8 cellular contexts compared by ENCODE assay signal in the genomic region with DNA sequence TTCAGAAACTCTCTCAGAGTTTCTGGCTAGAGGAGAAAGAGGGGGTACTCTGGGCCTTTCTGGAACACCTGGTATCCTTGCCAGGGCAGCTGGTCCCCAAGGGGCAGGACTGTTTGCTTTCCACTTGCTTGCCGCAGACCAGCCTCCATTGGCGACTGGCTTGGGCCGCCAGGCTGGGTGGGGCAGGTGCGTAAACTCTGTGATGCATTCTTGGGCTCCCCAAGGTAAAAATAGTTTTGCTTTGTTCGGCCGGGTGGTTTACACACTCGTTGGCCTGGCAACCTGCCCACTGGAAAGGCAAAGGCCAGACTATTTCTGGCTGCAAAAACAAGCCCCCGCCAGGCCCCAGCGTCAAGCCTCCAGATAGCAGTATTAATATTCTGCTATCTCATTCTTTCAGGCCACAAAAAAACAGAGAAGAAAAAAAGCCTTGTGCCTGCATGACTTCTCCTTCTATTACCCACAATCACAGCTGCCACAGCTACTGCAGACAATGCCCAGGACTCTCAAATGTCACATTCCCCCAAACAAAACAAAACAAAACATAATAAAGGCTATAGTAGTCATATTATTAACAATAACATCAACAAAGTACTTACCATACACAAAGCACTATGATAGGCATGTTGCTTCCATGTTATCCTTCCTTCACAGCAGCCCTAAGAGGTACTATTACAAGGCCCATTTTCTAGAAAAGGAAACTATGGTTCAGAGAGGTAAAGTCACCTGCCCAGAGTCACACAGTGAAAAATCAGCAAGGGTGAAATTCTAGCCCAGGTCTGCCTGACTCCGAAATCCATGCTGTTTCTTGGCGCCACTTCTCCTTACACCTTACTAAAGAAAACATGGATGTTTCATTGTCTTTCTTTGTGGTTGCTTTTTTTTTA. TPM values are rescaled to one million over a fixed set of nuclear protein-coding genes. Genes with fewer than 3 reads are reported as not detected.
A peak's percentile ranks its signal among the peaks of the same experiment; 100 is the strongest.
DNase-seq lines count a peak whose midpoint lies in the region; ATAC-seq and TF ChIP-seq lines count a peak whose summit lies in the region.

No MANE protein-coding gene starts in this region.

- ATAC-seq in GM18511 (IDR thresholded peaks at IDR 0.05; ENCODE audit: unreplicated experiment): peak; percentile 93
- ATAC-seq in HG02588 (IDR thresholded peaks at IDR 0.05; ENCODE audit: unreplicated experiment): peak; percentile 82
- peak; percentile 24 for ATAC-seq in naive thymus-derived CD4-positive, alpha-beta T cell

- POLR2A ChIA-PET in naive thymus-derived CD4-positive, alpha-beta T cell (lab: Charles Lee): no interaction called here

- 30% methylated on average over 11 of the region's 11 CpGs for WGBS in esophagus muscularis mucosa

- peaks cover 0 to 7% (median 0%) of the 10 kb centered on the region in 5 donors for H3K36me3 Mint-ChIP-seq in naive thymus-derived CD4-positive, alpha-beta T cell

- no peaks in the 10 kb centered on the region for H3K4me1 Mint-ChIP-seq in naive thymus-derived CD4-positive, alpha-beta T cell

- no peaks in the 10 kb centered on the region for H3K36me3 ChIP-seq in breast epithelium
- no peaks in the 10 kb centered on the region for H3K36me3 ChIP-seq in naive thymus-derived CD4-positive, alpha-beta T cell (ENCODE audit: control insufficient read depth in 2 of 3, insufficient read depth in 3 of 3, low read length in 3 of 3)
- no peaks in the 10 kb centered on the region for H3K36me3 ChIP-seq in esophagus muscularis mucosa

- TF ChIP-seq CTCF in breast epithelium (IDR thresholded peaks at IDR 0.05) (no peak), esophagus muscularis mucosa (IDR thresholded peaks at IDR 0.05) (no peak)

- H3K9me3 Mint-ChIP-seq in naive thymus-derived CD4-positive, alpha-beta T cell: peaks cover 0 to 8% (median 0%) of the 10 kb centered on the region in 11 donors

- TF ChIP-seq EP300 in esophagus muscularis mucosa (IDR thresholded peaks at IDR 0.05): no peak

- H3K4me1 ChIP-seq in breast epithelium (no peaks in the 10 kb centered on the region), esophagus muscularis mucosa (peaks cover 33 to 37% (median 35%) of the 10 kb centered on the region in 4 donors)
- no peaks in the 10 kb centered on the region for H3K4me1 ChIP-seq in naive thymus-derived CD4-positive, alpha-beta T cell (ENCODE audit: control insufficient read depth in 2 of 2, insufficient read depth in 2 of 2, low read length in 2 of 2)

- H3K27me3 Mint-ChIP-seq in naive thymus-derived CD4-positive, alpha-beta T cell: peaks cover 11 to 38% (median 28%) of the 10 kb centered on the region in 5 donors

- H3K27ac ChIP-seq in breast epithelium (peak overlapping the region; percentile 40 to 61), esophagus muscularis mucosa (replicated peaks in 1 of 4) (peak overlapping the region in 2 of 4 donors; percentile 25 to 40)
- H3K27ac ChIP-seq in naive thymus-derived CD4-positive, alpha-beta T cell (ENCODE audit: low read depth, low read length): no peak overlapping the region

- H3K9me3 ChIP-seq in breast epithelium (no peaks in the 10 kb centered on the region), esophagus muscularis mucosa (no peaks in the 10 kb centered on the region)
- no peaks in the 10 kb centered on the region for H3K9me3 ChIP-seq in naive thymus-derived CD4-positive, alpha-beta T cell (ENCODE audit: control insufficient read depth in 2 of 3, low read length in 3 of 3)

- H3K27ac Mint-ChIP-seq in naive thymus-derived CD4-positive, alpha-beta T cell: no peak overlapping the region

- H3K4me3 Mint-ChIP-seq in naive thymus-derived CD4-positive, alpha-beta T cell: no peak overlapping the region

- H3K4me3 ChIP-seq in breast epithelium: no peak overlapping the region
- H3K4me3 ChIP-seq in naive thymus-derived CD4-positive, alpha-beta T cell (ENCODE audit: low read length): no peak overlapping the region
- H3K4me3 ChIP-seq in esophagus muscularis mucosa: no peak overlapping the region

- TF ChIP-seq POLR2A in breast epithelium (IDR thresholded peaks at IDR 0.05) (no peak), esophagus muscularis mucosa (IDR thresholded peaks at IDR 0.05; ENCODE audit: low read depth) (no peak)

- intact Hi-C loops in breast epithelium (cut with DNase I; ENCODE audit: low total_unique reads): no loop called here
- intact Hi-C loops in naive thymus-derived CD4-positive, alpha-beta T cell (cut with micrococcal nuclease): no loop called here
- intact Hi-C loops in esophagus muscularis mucosa (cut with DNase I): no loop called here

- no peaks in the 10 kb centered on the region for H3K27me3 ChIP-seq in breast epithelium
- no peaks in the 10 kb centered on the region for H3K27me3 ChIP-seq in naive thymus-derived CD4-positive, alpha-beta T cell (ENCODE audit: control insufficient read depth in 2 of 2, insufficient read depth in 2 of 2, low read length in 2 of 2)
- no peaks in the 10 kb centered on the region for H3K27me3 ChIP-seq in esophagus muscularis mucosa

- peak; percentile 68 for DNase-seq in NCI-H1105 treated with DMSO at 0.1 percent for 48 hours (lab: John Stamatoyannopoulos, UW)
- DNase-seq in breast epithelium (ENCODE audit: low spot score in 2 of 2): peak; percentile 27 to 62
- no peak for DNase-seq in naive thymus-derived CD4-positive, alpha-beta T cell
- DNase-seq in activated CD4-positive, CD25-positive, alpha-beta regulatory T cell treated with anti-CD3 and anti-CD28 coated beads, Interleukin-2, amount 50 U/mL, for 72 hours: no peak
- no peak for DNase-seq in esophagus muscularis mucosa (ENCODE audit: extremely low spot score)
- no peak for DNase-seq in NCI-H446 treated with DMSO at 0.1 percent for 48 hours (lab: John Stamatoyannopoulos, UW)

- CTCF ChIA-PET in naive thymus-derived CD4-positive, alpha-beta T cell (lab: Charles Lee): no interaction called here

RNA-seq across cellular contexts. Expression of a gene that starts 14.0 kb away (rescaled TPM):
- total RNA-seq in breast epithelium: under 1 TPM in 2 of 3 donors, not detected in 1; 0.15 to 0.33 TPM
- total RNA-seq in naive thymus-derived CD4-positive, alpha-beta T cell: not detected
- polyA plus RNA-seq in naive thymus-derived CD4-positive, alpha-beta T cell: not detected
- 1 to 10 TPM in 1 of 4 donors, under 1 TPM in 2, not detected in 1; 0.32 to 5.1 (median 0.66) TPM for total RNA-seq in esophagus muscularis mucosa

Comparison
In these comparisons a context has a peak if more than half of its experiments do, and no peak if none do; other contexts are left out.
1. ATAC-seq: peak in every context shown above with its lines; median percentile 93 in GM18511; 82 in HG02588; 24 in naive thymus-derived CD4-positive, alpha-beta T cell.
2. DNase-seq: peak in NCI-H1105 treated with DMSO at 0.1 percent for 48 hours (single experiment) and breast epithelium (2 of 2); none in naive thymus-derived CD4-positive, alpha-beta T cell (0 of 9), activated CD4-positive, CD25-positive, alpha-beta regulatory T cell treated with anti-CD3 and anti-CD28 coated beads, Interleukin-2, amount 50 U/mL, for 72 hours (single experiment), esophagus muscularis mucosa (single experiment) and NCI-H446 treated with DMSO at 0.1 percent for 48 hours (single experiment).